26 cellular contexts compared by ENCODE assay signal in genomic region chr18:48043166-48043565, GRCh38.
"Had no signal": no experiment of that assay in that cellular context is flagged by ENCODE, and none has a peak within 500 bp of the region (broad histone marks: within the 10 kb centered on the region; RNA-seq: fewer than 3 reads in every experiment).

No MANE protein-coding gene starts in this region.

- ATAC-seq: stimulated activated effector memory CD8-positive, alpha-beta T cell treated with anti-CD3 and anti-CD28 coated beads, Interleukin-12 subunit alpha, Interleukin-12 subunit beta, amount 100 ng/mL, for 72 hours; stimulated activated memory B cell treated with anti-CD40 and anti-IgM and Interleukin-4, amounts not matched to agents 10 μg/mL and 1 μg/mL and 100 μg/mL, for 72 hours; stimulated activated naive B cell treated with anti-CD40 and anti-IgM and Interleukin-4, amounts not matched to agents 10 μg/mL and 1 μg/mL and 100 μg/mL, for 72 hours; stimulated activated naive CD8-positive, alpha-beta T cell treated with anti-CD3 and anti-CD28 coated beads, Interleukin-15, amount 100 ng/mL, for 72 hours; stimulated activated naive CD8-positive, alpha-beta T cell treated with anti-CD3 and anti-CD28 coated beads, Interleukin-15, Interleukin-2, amounts not matched to agents 100 U/mL and 50 U/mL, for 24 hours; upper lobe of right lung had no signal

- DNase-seq: stimulated activated CD4-positive, alpha-beta T cell treated with anti-CD3 and anti-CD28 coated beads, Interleukin-2, amount 100 ng/mL, for 48 hours; stimulated activated CD4-positive, alpha-beta T cell treated with anti-CD3 and anti-CD28 coated beads, Interleukin-4, amount 100 ng/mL, for 1 hour; stimulated activated CD4-positive, alpha-beta T cell treated with anti-CD3 and anti-CD28 coated beads, Interleukin-4, amount 100 ng/mL, for 24 hours; stimulated activated CD4-positive, alpha-beta T cell treated with anti-CD3 and anti-CD28 coated beads, Interleukin-4, amount 100 ng/mL, for 4 hours; stimulated activated CD8-positive, alpha-beta memory T cell treated with anti-CD3 and anti-CD28 coated beads, Interleukin-4, amount 100 ng/mL, for 48 hours; stimulated activated naive B cell treated with anti-CD40 and anti-IgM and Interleukin-4, amounts not matched to agents 10 μg/mL and 1 μg/mL and 100 μg/mL, for 72 hours; stimulated activated naive CD4-positive, alpha-beta T cell; stimulated activated naive CD4-positive, alpha-beta T cell treated with Interleukin-2 at 50 U/mL for 16 hours; stimulated activated naive CD8-positive, alpha-beta T cell treated with anti-CD3 and anti-CD28 coated beads, Interleukin-15, amount 100 ng/mL, for 72 hours; stimulated activated naive CD8-positive, alpha-beta T cell treated with anti-CD3 and anti-CD28 coated beads, Interleukin-15, Interleukin-2, amounts not matched to agents 100 U/mL and 50 U/mL, for 24 hours; stomach; substantia nigra; testis; thyroid gland; tibial artery; transverse colon; trophoblast cell; upper lobe of left lung; uterus had no signal

- H3K4me1 ChIP-seq: tibial nerve, transverse colon, upper lobe of left lung, upper lobe of right lung, uterus had no signal

- H3K36me3 ChIP-seq: transverse colon, upper lobe of left lung, upper lobe of right lung, uterus had no signal

- H3K27me3 ChIP-seq: stomach, suprapubic skin, testis, thyroid gland, tibial artery, tibial nerve, transverse colon, upper lobe of left lung, upper lobe of right lung, uterus, vagina had no signal

- H3K27ac ChIP-seq: stomach, suprapubic skin, testis, thoracic aorta, thyroid gland, tibial artery, tibial nerve, transverse colon, upper lobe of left lung, upper lobe of right lung, uterus, vagina had no signal

- H3K4me3 ChIP-seq: stomach, suprapubic skin, testis, thoracic aorta, thyroid gland, tibial artery, tibial nerve, transverse colon, upper lobe of left lung, upper lobe of right lung, uterus, vagina had no signal

- H3K9me3 ChIP-seq: suprapubic skin, testis, thoracic aorta, thyroid gland, tibial artery, transverse colon, upper lobe of left lung, upper lobe of right lung, uterus, vagina had no signal
